In the genomic region with DNA sequence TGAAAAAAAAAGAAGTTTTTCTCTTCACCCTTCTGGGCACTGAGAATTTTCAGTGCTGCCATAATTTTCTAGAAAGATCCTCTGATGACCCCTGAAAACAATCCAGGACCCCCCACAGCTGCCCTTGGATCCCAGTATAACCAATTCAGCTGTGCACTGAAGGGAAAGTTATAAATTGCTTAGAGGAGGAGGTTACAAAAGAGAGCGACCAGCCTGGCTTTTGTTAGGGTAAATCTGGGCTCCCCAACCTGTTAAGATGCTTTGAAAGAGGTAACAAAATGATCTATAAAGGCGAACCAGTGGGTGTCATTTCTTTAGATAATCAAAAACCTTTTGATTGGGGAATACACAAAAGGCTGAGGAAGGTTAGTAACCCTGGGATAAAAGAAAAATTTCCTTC, we compare ENCODE assay signal across 27 cellular contexts.
"Had no signal": no experiment of that assay in that cellular context is flagged by ENCODE, and none has a peak within 500 bp of the region (broad histone marks: within the 10 kb centered on the region; RNA-seq: fewer than 3 reads in every experiment).

No MANE protein-coding gene starts in this region.

- H3K4me1 ChIP-seq: heart right ventricle, prostate gland, sigmoid colon, stomach, thyroid gland had no signal

- H3K27me3 Mint-ChIP-seq: effector memory CD8-positive, alpha-beta T cell; natural killer cell treated with Interleukin-12 subunit alpha and Interleukin-12 subunit beta and Interleukin-15 and Interleukin-18, amount 100 ng/mL, for 72 hours had no signal

- H3K9me3 Mint-ChIP-seq: mesothelial cell of epicardium, neural crest cell had no signal

- H3K4me3 ChIP-seq: coronary artery, esophagus squamous epithelium, heart right ventricle, mucosa of descending colon, prostate gland, sigmoid colon, stomach, thyroid gland had no signal

- H3K27me3 ChIP-seq: esophagus squamous epithelium, heart right ventricle, sigmoid colon, stomach, thyroid gland had no signal

- DNase-seq: dermis blood vessel endothelial cell; effector memory CD8-positive, alpha-beta T cell; erythroblast; esophagus squamous epithelium; foreskin melanocyte; glutamatergic neuron; heart right ventricle; hippocampal formation; kidney; mesenchymal stem cell; mucosa of descending colon; naive B cell; right cardiac atrium; sigmoid colon; stimulated activated CD4-positive, alpha-beta T cell treated with anti-CD3 and anti-CD28 coated beads, Interleukin-2, amount 100 ng/mL, for 24 hours; stimulated activated CD4-positive, alpha-beta T cell treated with anti-CD3 and anti-CD28 coated beads, Interleukin-4, amount 100 ng/mL, for 24 hours; stimulated activated naive CD4-positive, alpha-beta T cell treated with Interleukin-2 at 50 U/mL for 16 hours; stomach; thyroid gland; trophoblast cell had no signal

- H3K27ac Mint-ChIP-seq: effector memory CD8-positive, alpha-beta T cell; mesothelial cell of epicardium; naive B cell; natural killer cell treated with Interleukin-12 subunit alpha and Interleukin-12 subunit beta and Interleukin-15 and Interleukin-18, amount 100 ng/mL, for 72 hours; stimulated activated effector memory CD8-positive, alpha-beta T cell treated with anti-CD3 and anti-CD28 coated beads, Interleukin-12 subunit alpha, Interleukin-12 subunit beta, amount 100 ng/mL, for 72 hours had no signal

- H3K36me3 Mint-ChIP-seq: mesothelial cell of epicardium; naive B cell; natural killer cell treated with Interleukin-12 subunit alpha and Interleukin-12 subunit beta and Interleukin-15 and Interleukin-18, amount 100 ng/mL, for 72 hours; stimulated activated effector memory CD8-positive, alpha-beta T cell treated with anti-CD3 and anti-CD28 coated beads, Interleukin-12 subunit alpha, Interleukin-12 subunit beta, amount 100 ng/mL, for 72 hours had no signal

- H3K4me3 Mint-ChIP-seq: effector memory CD8-positive, alpha-beta T cell; mesothelial cell of epicardium; naive B cell; natural killer cell treated with Interleukin-12 subunit alpha and Interleukin-12 subunit beta and Interleukin-15 and Interleukin-18, amount 100 ng/mL, for 72 hours; neural crest cell; stimulated activated effector memory CD8-positive, alpha-beta T cell treated with anti-CD3 and anti-CD28 coated beads, Interleukin-12 subunit alpha, Interleukin-12 subunit beta, amount 100 ng/mL, for 72 hours had no signal

- H3K9me3 ChIP-seq: esophagus squamous epithelium, heart right ventricle, mucosa of descending colon, prostate gland, sigmoid colon, stomach, thyroid gland had no signal

- H3K36me3 ChIP-seq: esophagus squamous epithelium, heart right ventricle, prostate gland, sigmoid colon, stomach, thyroid gland had no signal

- ATAC-seq: effector memory CD8-positive, alpha-beta T cell; heart right ventricle; left lobe of liver; mucosa of descending colon; natural killer cell treated with Interleukin-12 subunit alpha and Interleukin-12 subunit beta and Interleukin-15 and Interleukin-18, amount 100 ng/mL, for 72 hours; right cardiac atrium; stimulated activated effector memory CD8-positive, alpha-beta T cell treated with anti-CD3 and anti-CD28 coated beads, Interleukin-12 subunit alpha, Interleukin-12 subunit beta, amount 100 ng/mL, for 72 hours had no signal

- H3K4me1 Mint-ChIP-seq: naive B cell; stimulated activated effector memory CD8-positive, alpha-beta T cell treated with anti-CD3 and anti-CD28 coated beads, Interleukin-12 subunit alpha, Interleukin-12 subunit beta, amount 100 ng/mL, for 72 hours had no signal

- H3K27ac ChIP-seq: coronary artery, esophagus squamous epithelium, heart right ventricle, prostate gland, sigmoid colon, stomach, thyroid gland had no signal
